ENCODE assay signal across 8 cellular contexts in genomic region chr16:3879887-3880564, GRCh38. TPM values are rescaled to one million over a fixed set of nuclear protein-coding genes. Genes with fewer than 3 reads are reported as not detected.
DNase-seq lines count a peak whose midpoint lies in the region; ATAC-seq and TF ChIP-seq lines count a peak whose summit lies in the region.

No MANE protein-coding gene starts in this region.

- in situ Hi-C loops in G401 (cut with HindIII; ENCODE audit: low sequenced_read_pairs): no loop called here

- ATAC-seq in GM21825 (IDR thresholded peaks at IDR 0.05; ENCODE audit: unreplicated experiment): peak; percentile 47
- peak; percentile 53 for ATAC-seq in activated CD4-positive, alpha-beta T cell treated with anti-CD3 and anti-CD28 coated beads for 36 hours
- ATAC-seq in right lobe of liver: peak; percentile 70 to 82 (median 78)

- no peaks in the 10 kb centered on the region for H3K9me3 Mint-ChIP-seq in activated CD4-positive, alpha-beta T cell treated with anti-CD3 and anti-CD28 coated beads for 36 hours (ENCODE audit: low read depth)
- no peaks in the 10 kb centered on the region for H3K9me3 Mint-ChIP-seq in dendritic cell treated with granulocyte-macrophage colony-stimulating factor and Interleukin-4, amounts not matched to agents 40 ng/mL and 50 ng/mL, for 4 days

- H3K27me3 Mint-ChIP-seq in activated CD4-positive, alpha-beta T cell treated with anti-CD3 and anti-CD28 coated beads for 36 hours: peaks cover 6% of the 10 kb centered on the region
- peaks cover 17% of the 10 kb centered on the region for H3K27me3 Mint-ChIP-seq in dendritic cell treated with granulocyte-macrophage colony-stimulating factor and Interleukin-4, amounts not matched to agents 40 ng/mL and 50 ng/mL, for 4 days

- intact Hi-C loops in activated CD4-positive, alpha-beta T cell treated with anti-CD3 and anti-CD28 coated beads for 36 hours (cut with DNase I, micrococcal nuclease): loop anchor here (1.0 to 10.0 kb wide), 19 partner anchors 91 to 887 kb away; partner anchors contain the start of genes TRAP1 (in 2 of the 2), ANKS3 (in 1 of the 2), CORO7 (in 1 of the 2) and DNAAF8 (in 1 of the 2)
- intact Hi-C loops in dendritic cell treated with granulocyte-macrophage colony-stimulating factor and Interleukin-4, amounts not matched to agents 40 ng/mL and 50 ng/mL, for 4 days (cut with micrococcal nuclease): loop anchor here (5.0 kb wide), 2 partner anchors 88 to 188 kb away; no protein-coding TSS in a partner anchor
- intact Hi-C loops in right lobe of liver (cut with DNase I): loop anchor here (10.0 kb wide), 2 partner anchors 185 to 195 kb away; no protein-coding TSS in a partner anchor

- H3K36me3 ChIP-seq in MM.1S (replicated peaks; ENCODE audit: insufficient read depth, low read length) (no peaks in the 10 kb centered on the region), right lobe of liver (no peaks in the 10 kb centered on the region)

- peak overlapping the region; percentile 79 for H3K4me3 Mint-ChIP-seq in activated CD4-positive, alpha-beta T cell treated with anti-CD3 and anti-CD28 coated beads for 36 hours
- H3K4me3 Mint-ChIP-seq in dendritic cell treated with granulocyte-macrophage colony-stimulating factor and Interleukin-4, amounts not matched to agents 40 ng/mL and 50 ng/mL, for 4 days: peak overlapping the region; percentile 83

- H3K9me2 ChIP-seq in MM.1S (replicated peaks; ENCODE audit: insufficient read depth, low read length): no peaks in the 10 kb centered on the region

- H4K20me1 ChIP-seq in MM.1S (ENCODE audit: insufficient read depth, low read length): peaks cover 42% of the 10 kb centered on the region

- H3F3A ChIP-seq in MM.1S (ENCODE audit: insufficient read depth, low read length): no peaks in the 10 kb centered on the region

- H3K4me3 ChIP-seq in MM.1S (ENCODE audit: low read length) (peak overlapping the region; percentile 93), right lobe of liver (peak overlapping the region; percentile 76 to 92 (median 86))

- peaks cover 48% of the 10 kb centered on the region for H3K79me2 ChIP-seq in MM.1S (ENCODE audit: low read length)

- H3K9ac ChIP-seq in MM.1S (ENCODE audit: low read length): peak overlapping the region; percentile 71

- TF ChIP-seq POLR2A in right lobe of liver (IDR thresholded peaks at IDR 0.05): no peak

- WGBS in right lobe of liver (ENCODE audit: insufficient coverage, low coverage, low lambda C conversion rate, missing lambda C conversion rate): 0% methylated on average over 10 of the region's 117 CpGs

- H3K4me1 Mint-ChIP-seq in activated CD4-positive, alpha-beta T cell treated with anti-CD3 and anti-CD28 coated beads for 36 hours: peaks cover 45% of the 10 kb centered on the region
- peaks cover 45% of the 10 kb centered on the region for H3K4me1 Mint-ChIP-seq in dendritic cell treated with granulocyte-macrophage colony-stimulating factor and Interleukin-4, amounts not matched to agents 40 ng/mL and 50 ng/mL, for 4 days (ENCODE audit: low read depth)

- no peak overlapping the region for H3K27ac Mint-ChIP-seq in activated CD4-positive, alpha-beta T cell treated with anti-CD3 and anti-CD28 coated beads for 36 hours
- peak overlapping the region; percentile 70 for H3K27ac Mint-ChIP-seq in dendritic cell treated with granulocyte-macrophage colony-stimulating factor and Interleukin-4, amounts not matched to agents 40 ng/mL and 50 ng/mL, for 4 days

- H3K4me1 ChIP-seq in MM.1S (ENCODE audit: low read length) (peaks cover 13% of the 10 kb centered on the region), right lobe of liver (peaks cover 0 to 39% (median 14%) of the 10 kb centered on the region in 4 donors)

- TF ChIP-seq CTCF in MM.1S (IDR thresholded peaks at IDR 0.05; ENCODE audit: low read length) (no peak), right lobe of liver (IDR thresholded peaks at IDR 0.05) (peak in 1 of 4 donors; percentile 44)

- CTCF ChIA-PET in activated CD4-positive, alpha-beta T cell treated with anti-CD3 and anti-CD28 coated beads for 36 hours (lab: Charles Lee): no interaction called here

- DNase-seq in G401 (ENCODE audit: low spot score) (peak; percentile 61), MM.1S (peak; percentile 56), right lobe of liver (peak; percentile 82 to 86 (median 85)), cerebellar nuclear complex (lab: John Stamatoyannopoulos, UW) (no peak)
- DNase-seq in activated CD4-positive, alpha-beta T cell treated with anti-CD3 and anti-CD28 coated beads for 36 hours: peak; percentile 87
- peak; percentile 36 to 55 (median 44) for DNase-seq in stimulated activated CD4-positive, alpha-beta T cell treated with anti-CD3 and anti-CD28 coated beads, TNF-alpha, amount 100 ng/mL, for 1 hour (ENCODE audit: low read depth in 3 of 3, low spot score in 1 of 3)

- H3K4me2 ChIP-seq in MM.1S (ENCODE audit: low read depth, low read length): peak overlapping the region; percentile 95

- H3K27ac ChIP-seq in MM.1S (ENCODE audit: low read length) (no peak overlapping the region), right lobe of liver (peak overlapping the region in 2 of 3 donors; percentile 83 to 88)

- H2AFZ ChIP-seq in MM.1S (ENCODE audit: low read length): no peak overlapping the region

- H3K36me3 Mint-ChIP-seq in activated CD4-positive, alpha-beta T cell treated with anti-CD3 and anti-CD28 coated beads for 36 hours (ENCODE audit: low read depth): peaks cover 18% of the 10 kb centered on the region
- H3K36me3 Mint-ChIP-seq in dendritic cell treated with granulocyte-macrophage colony-stimulating factor and Interleukin-4, amounts not matched to agents 40 ng/mL and 50 ng/mL, for 4 days (ENCODE audit: low read depth): peaks cover 41% of the 10 kb centered on the region

- POLR2A ChIA-PET in activated CD4-positive, alpha-beta T cell treated with anti-CD3 and anti-CD28 coated beads for 36 hours (lab: Charles Lee): interaction anchor here (1.0 kb wide), 1 partner anchor 9 kb away, joined by 4 read pairs; no protein-coding TSS in a partner anchor

- H3K27me3 ChIP-seq in MM.1S (replicated peaks; ENCODE audit: insufficient read depth, low read length) (no peaks in the 10 kb centered on the region), right lobe of liver (no peaks in the 10 kb centered on the region)

- no peaks in the 10 kb centered on the region for H3K9me3 ChIP-seq in MM.1S (replicated peaks; ENCODE audit: insufficient read depth, low read length)
- no peaks in the 10 kb centered on the region for H3K9me3 ChIP-seq in right lobe of liver

RNA-seq across cellular contexts. Expression of gene CREBBP, which starts 0.5 kb away (rescaled TPM):
- 6.2 and 8.6 TPM in 2 replicates for total RNA-seq in G401 (2014; rRNA removed; shearing (Covaris generic))
- total RNA-seq in activated CD4-positive, alpha-beta T cell treated with anti-CD3 and anti-CD28 coated beads for 36 hours: 10 to 100 TPM; 28.1 to 37.4 TPM
- total RNA-seq in right lobe of liver: 10 to 100 TPM; 18.1 to 39.8 (median 29.2) TPM

Comparison
In these comparisons a context has a peak if more than half of its experiments do, and no peak if none do; other contexts are left out.
1. DNase-seq: peak in G401 (single experiment), MM.1S (single experiment), activated CD4-positive, alpha-beta T cell treated with anti-CD3 and anti-CD28 coated beads for 36 hours (single experiment), right lobe of liver (3 of 3) and stimulated activated CD4-positive, alpha-beta T cell treated with anti-CD3 and anti-CD28 coated beads, TNF-alpha, amount 100 ng/mL, for 1 hour (3 of 3); none in cerebellar nuclear complex (0 of 2).
2. Peak in every context shown above with its lines, with median percentiles within 50 percentile points of each other: ATAC-seq.